ENCODE assay signal across 1 cellular context in the genomic region with DNA sequence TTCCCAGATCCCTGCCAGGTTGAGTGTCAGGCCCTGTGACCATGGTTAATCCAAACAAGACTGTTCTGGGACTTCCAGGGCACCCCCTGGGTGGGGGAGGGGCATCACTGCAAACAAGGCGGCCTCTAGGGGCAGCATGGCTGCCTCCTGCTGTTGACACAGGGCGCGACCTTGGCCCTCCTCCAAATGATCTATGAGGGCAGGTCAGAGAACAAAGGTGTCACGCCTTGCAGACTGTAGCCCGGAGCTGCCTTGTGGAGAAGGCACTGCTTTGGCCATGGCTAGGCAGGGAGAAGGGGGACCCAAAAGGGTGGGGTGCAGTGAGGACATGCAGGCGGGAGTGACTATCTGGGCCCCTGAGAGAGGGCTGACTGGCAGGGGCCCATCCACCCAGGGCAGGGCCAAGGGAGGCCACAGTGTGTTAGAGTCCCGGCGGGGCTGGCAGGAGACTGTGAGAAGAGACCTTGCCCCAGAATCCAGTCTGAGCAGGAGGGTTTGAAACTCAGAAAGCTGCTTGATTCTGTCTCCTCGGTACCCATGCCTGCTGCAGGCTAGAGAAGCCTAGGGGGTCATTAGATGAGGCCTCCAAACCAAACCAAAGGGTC.
A peak's percentile ranks its signal among the peaks of the same experiment; 100 is the strongest.
TF ChIP-seq lines count a peak whose summit lies in the region.

No MANE protein-coding gene starts in this region.

TF ChIP-seq in HepG2, 621 proteins besides CTCF, POLR2A, EP300 and RAD21 (continued from another document and continues in another):
- TF ChIP-seq, protein P1, sequence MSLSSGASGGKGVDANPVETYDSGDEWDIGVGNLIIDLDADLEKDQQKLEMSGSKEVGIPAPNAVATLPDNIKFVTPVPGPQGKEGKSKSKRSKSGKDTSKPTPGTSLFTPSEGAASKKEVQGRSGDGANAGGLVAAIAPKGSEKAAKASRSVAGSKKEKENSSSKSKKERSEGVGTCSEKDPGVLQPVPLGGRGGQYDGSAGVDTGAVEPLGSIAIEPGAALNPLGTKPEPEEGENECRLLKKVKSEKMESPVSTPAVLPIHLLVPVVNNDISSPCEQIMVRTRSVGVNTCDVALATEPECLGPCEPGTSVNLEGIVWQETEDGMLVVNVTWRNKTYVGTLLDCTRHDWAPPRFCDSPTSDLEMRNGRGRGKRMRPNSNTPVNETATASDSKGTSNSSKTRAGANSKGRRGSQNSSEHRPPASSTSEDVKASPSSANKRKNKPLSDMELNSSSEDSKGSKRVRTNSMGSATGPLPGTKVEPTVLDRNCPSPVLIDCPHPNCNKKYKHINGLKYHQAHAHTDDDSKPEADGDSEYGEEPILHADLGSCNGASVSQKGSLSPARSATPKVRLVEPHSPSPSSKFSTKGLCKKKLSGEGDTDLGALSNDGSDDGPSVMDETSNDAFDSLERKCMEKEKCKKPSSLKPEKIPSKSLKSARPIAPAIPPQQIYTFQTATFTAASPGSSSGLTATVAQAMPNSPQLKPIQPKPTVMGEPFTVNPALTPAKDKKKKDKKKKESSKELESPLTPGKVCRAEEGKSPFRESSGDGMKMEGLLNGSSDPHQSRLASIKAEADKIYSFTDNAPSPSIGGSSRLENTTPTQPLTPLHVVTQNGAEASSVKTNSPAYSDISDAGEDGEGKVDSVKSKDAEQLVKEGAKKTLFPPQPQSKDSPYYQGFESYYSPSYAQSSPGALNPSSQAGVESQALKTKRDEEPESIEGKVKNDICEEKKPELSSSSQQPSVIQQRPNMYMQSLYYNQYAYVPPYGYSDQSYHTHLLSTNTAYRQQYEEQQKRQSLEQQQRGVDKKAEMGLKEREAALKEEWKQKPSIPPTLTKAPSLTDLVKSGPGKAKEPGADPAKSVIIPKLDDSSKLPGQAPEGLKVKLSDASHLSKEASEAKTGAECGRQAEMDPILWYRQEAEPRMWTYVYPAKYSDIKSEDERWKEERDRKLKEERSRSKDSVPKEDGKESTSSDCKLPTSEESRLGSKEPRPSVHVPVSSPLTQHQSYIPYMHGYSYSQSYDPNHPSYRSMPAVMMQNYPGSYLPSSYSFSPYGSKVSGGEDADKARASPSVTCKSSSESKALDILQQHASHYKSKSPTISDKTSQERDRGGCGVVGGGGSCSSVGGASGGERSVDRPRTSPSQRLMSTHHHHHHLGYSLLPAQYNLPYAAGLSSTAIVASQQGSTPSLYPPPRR (CRISPR knock-in tag; IDR thresholded peaks at IDR 0.05; ENCODE audit: borderline replicate concordance): peak; percentile 99
- peak; percentile 90 for TF ChIP-seq ZNF431 (CRISPR knock-in tag; IDR thresholded peaks at IDR 0.05; ENCODE audit: borderline replicate concordance, low read depth)
- TF ChIP-seq, protein P2, sequence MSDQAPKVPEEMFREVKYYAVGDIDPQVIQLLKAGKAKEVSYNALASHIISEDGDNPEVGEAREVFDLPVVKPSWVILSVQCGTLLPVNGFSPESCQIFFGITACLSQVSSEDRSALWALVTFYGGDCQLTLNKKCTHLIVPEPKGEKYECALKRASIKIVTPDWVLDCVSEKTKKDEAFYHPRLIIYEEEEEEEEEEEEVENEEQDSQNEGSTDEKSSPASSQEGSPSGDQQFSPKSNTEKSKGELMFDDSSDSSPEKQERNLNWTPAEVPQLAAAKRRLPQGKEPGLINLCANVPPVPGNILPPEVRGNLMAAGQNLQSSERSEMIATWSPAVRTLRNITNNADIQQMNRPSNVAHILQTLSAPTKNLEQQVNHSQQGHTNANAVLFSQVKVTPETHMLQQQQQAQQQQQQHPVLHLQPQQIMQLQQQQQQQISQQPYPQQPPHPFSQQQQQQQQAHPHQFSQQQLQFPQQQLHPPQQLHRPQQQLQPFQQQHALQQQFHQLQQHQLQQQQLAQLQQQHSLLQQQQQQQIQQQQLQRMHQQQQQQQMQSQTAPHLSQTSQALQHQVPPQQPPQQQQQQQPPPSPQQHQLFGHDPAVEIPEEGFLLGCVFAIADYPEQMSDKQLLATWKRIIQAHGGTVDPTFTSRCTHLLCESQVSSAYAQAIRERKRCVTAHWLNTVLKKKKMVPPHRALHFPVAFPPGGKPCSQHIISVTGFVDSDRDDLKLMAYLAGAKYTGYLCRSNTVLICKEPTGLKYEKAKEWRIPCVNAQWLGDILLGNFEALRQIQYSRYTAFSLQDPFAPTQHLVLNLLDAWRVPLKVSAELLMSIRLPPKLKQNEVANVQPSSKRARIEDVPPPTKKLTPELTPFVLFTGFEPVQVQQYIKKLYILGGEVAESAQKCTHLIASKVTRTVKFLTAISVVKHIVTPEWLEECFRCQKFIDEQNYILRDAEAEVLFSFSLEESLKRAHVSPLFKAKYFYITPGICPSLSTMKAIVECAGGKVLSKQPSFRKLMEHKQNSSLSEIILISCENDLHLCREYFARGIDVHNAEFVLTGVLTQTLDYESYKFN (CRISPR knock-in tag; conservative IDR thresholded peaks at IDR 0.05): peak; percentile 99
- peak; percentile 84 for TF ChIP-seq JUN (CRISPR knock-in tag; IDR thresholded peaks at IDR 0.05)
- no peak for TF ChIP-seq ZNF75D (CRISPR knock-in tag; IDR thresholded peaks at IDR 0.05; ENCODE audit: borderline replicate concordance)
- TF ChIP-seq CCDC6 (CRISPR knock-in tag; IDR thresholded peaks at IDR 0.05): peak; percentile 88; the same call in 1 of the 2 replicates
- no peak for TF ChIP-seq ZNF652 (CRISPR knock-in tag; IDR thresholded peaks at IDR 0.05; ENCODE audit: borderline replicate concordance, low read depth)
- no peak for TF ChIP-seq ZNF432 (CRISPR knock-in tag; IDR thresholded peaks at IDR 0.05; ENCODE audit: borderline replicate concordance)
- TF ChIP-seq, protein P3, sequence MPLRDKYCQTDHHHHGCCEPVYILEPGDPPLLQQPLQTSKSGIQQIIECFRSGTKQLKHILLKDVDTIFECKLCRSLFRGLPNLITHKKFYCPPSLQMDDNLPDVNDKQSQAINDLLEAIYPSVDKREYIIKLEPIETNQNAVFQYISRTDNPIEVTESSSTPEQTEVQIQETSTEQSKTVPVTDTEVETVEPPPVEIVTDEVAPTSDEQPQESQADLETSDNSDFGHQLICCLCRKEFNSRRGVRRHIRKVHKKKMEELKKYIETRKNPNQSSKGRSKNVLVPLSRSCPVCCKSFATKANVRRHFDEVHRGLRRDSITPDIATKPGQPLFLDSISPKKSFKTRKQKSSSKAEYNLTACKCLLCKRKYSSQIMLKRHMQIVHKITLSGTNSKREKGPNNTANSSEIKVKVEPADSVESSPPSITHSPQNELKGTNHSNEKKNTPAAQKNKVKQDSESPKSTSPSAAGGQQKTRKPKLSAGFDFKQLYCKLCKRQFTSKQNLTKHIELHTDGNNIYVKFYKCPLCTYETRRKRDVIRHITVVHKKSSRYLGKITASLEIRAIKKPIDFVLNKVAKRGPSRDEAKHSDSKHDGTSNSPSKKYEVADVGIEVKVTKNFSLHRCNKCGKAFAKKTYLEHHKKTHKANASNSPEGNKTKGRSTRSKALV (CRISPR knock-in tag; IDR thresholded peaks at IDR 0.05): no peak
- TF ChIP-seq, protein P4, sequence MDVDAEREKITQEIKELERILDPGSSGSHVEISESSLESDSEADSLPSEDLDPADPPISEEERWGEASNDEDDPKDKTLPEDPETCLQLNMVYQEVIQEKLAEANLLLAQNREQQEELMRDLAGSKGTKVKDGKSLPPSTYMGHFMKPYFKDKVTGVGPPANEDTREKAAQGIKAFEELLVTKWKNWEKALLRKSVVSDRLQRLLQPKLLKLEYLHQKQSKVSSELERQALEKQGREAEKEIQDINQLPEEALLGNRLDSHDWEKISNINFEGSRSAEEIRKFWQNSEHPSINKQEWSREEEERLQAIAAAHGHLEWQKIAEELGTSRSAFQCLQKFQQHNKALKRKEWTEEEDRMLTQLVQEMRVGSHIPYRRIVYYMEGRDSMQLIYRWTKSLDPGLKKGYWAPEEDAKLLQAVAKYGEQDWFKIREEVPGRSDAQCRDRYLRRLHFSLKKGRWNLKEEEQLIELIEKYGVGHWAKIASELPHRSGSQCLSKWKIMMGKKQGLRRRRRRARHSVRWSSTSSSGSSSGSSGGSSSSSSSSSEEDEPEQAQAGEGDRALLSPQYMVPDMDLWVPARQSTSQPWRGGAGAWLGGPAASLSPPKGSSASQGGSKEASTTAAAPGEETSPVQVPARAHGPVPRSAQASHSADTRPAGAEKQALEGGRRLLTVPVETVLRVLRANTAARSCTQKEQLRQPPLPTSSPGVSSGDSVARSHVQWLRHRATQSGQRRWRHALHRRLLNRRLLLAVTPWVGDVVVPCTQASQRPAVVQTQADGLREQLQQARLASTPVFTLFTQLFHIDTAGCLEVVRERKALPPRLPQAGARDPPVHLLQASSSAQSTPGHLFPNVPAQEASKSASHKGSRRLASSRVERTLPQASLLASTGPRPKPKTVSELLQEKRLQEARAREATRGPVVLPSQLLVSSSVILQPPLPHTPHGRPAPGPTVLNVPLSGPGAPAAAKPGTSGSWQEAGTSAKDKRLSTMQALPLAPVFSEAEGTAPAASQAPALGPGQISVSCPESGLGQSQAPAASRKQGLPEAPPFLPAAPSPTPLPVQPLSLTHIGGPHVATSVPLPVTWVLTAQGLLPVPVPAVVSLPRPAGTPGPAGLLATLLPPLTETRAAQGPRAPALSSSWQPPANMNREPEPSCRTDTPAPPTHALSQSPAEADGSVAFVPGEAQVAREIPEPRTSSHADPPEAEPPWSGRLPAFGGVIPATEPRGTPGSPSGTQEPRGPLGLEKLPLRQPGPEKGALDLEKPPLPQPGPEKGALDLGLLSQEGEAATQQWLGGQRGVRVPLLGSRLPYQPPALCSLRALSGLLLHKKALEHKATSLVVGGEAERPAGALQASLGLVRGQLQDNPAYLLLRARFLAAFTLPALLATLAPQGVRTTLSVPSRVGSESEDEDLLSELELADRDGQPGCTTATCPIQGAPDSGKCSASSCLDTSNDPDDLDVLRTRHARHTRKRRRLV (CRISPR knock-in tag; IDR thresholded peaks at IDR 0.05): peak; percentile 79; the same call in 1 of the 2 replicates
- TF ChIP-seq, protein P5, sequence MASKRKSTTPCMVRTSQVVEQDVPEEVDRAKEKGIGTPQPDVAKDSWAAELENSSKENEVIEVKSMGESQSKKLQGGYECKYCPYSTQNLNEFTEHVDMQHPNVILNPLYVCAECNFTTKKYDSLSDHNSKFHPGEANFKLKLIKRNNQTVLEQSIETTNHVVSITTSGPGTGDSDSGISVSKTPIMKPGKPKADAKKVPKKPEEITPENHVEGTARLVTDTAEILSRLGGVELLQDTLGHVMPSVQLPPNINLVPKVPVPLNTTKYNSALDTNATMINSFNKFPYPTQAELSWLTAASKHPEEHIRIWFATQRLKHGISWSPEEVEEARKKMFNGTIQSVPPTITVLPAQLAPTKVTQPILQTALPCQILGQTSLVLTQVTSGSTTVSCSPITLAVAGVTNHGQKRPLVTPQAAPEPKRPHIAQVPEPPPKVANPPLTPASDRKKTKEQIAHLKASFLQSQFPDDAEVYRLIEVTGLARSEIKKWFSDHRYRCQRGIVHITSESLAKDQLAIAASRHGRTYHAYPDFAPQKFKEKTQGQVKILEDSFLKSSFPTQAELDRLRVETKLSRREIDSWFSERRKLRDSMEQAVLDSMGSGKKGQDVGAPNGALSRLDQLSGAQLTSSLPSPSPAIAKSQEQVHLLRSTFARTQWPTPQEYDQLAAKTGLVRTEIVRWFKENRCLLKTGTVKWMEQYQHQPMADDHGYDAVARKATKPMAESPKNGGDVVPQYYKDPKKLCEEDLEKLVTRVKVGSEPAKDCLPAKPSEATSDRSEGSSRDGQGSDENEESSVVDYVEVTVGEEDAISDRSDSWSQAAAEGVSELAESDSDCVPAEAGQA (IDR thresholded peaks at IDR 0.05; ENCODE audit: low read depth): peak; percentile 86
- TF ChIP-seq, protein P5 (CRISPR knock-in tag; IDR thresholded peaks at IDR 0.05; ENCODE audit: borderline replicate concordance): no peak
- peak; percentile 73 for TF ChIP-seq RBM39 (IDR thresholded peaks at IDR 0.05; ENCODE audit: low read depth, low read length, poor library complexity, severe bottlenecking)
- TF ChIP-seq, protein P6, sequence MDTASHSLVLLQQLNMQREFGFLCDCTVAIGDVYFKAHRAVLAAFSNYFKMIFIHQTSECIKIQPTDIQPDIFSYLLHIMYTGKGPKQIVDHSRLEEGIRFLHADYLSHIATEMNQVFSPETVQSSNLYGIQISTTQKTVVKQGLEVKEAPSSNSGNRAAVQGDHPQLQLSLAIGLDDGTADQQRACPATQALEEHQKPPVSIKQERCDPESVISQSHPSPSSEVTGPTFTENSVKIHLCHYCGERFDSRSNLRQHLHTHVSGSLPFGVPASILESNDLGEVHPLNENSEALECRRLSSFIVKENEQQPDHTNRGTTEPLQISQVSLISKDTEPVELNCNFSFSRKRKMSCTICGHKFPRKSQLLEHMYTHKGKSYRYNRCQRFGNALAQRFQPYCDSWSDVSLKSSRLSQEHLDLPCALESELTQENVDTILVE (CRISPR knock-in tag; IDR thresholded peaks at IDR 0.05): peak; percentile 81; the same call in 1 of the 2 replicates
- TF ChIP-seq, protein P7, sequence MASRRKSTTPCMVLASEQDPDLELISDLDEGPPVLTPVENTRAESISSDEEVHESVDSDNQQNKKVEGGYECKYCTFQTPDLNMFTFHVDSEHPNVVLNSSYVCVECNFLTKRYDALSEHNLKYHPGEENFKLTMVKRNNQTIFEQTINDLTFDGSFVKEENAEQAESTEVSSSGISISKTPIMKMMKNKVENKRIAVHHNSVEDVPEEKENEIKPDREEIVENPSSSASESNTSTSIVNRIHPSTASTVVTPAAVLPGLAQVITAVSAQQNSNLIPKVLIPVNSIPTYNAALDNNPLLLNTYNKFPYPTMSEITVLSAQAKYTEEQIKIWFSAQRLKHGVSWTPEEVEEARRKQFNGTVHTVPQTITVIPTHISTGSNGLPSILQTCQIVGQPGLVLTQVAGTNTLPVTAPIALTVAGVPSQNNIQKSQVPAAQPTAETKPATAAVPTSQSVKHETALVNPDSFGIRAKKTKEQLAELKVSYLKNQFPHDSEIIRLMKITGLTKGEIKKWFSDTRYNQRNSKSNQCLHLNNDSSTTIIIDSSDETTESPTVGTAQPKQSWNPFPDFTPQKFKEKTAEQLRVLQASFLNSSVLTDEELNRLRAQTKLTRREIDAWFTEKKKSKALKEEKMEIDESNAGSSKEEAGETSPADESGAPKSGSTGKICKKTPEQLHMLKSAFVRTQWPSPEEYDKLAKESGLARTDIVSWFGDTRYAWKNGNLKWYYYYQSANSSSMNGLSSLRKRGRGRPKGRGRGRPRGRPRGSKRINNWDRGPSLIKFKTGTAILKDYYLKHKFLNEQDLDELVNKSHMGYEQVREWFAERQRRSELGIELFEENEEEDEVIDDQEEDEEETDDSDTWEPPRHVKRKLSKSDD (CRISPR knock-in tag; IDR thresholded peaks at IDR 0.05; ENCODE audit: low read depth): peak; percentile 94
- peak; percentile 93 for TF ChIP-seq ZNF607 (CRISPR knock-in tag; IDR thresholded peaks at IDR 0.05; ENCODE audit: borderline replicate concordance)
